In the genomic region with DNA sequence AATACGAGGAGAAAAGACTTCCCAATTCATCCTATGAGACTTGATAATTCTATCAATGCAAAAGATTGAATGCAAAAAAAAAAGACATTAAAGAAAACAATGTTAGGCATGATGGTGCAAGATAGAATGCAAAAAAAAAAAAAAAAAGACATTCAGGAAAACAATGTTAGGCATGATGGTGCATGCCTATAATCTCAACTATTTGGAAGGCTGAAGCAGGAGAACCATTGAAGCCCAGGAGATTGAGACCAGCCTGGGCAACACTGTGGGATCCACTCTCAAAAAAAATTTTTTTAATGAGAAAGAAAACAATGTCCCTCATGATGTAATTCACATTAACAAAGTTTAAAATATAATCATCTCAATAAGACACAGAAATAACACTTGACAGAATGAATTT, we compare ENCODE assay signal across 26 cellular contexts.
"Had no signal": no experiment of that assay in that cellular context is flagged by ENCODE, and none has a peak within 500 bp of the region (broad histone marks: within the 10 kb centered on the region; RNA-seq: fewer than 3 reads in every experiment).

No MANE protein-coding gene starts in this region.

- H3K4me3 ChIP-seq: coronary artery, gastrocnemius medialis, lung, neural progenitor cell, prostate gland, right atrium auricular region, smooth muscle cell, suprapubic skin, transverse colon, upper lobe of right lung, uterus had no signal

- H2AFZ ChIP-seq: neural progenitor cell had no signal

- H3K4me2 ChIP-seq: neural progenitor cell, smooth muscle cell had no signal

- ATAC-seq: gastrocnemius medialis; left lobe of liver; naive thymus-derived CD4-positive, alpha-beta T cell; sciatic nerve; stimulated activated naive CD8-positive, alpha-beta T cell treated with anti-CD3 and anti-CD28 coated beads, Interleukin-15, amount 100 ng/mL, for 72 hours; upper lobe of right lung had no signal

- H3K4me3 Mint-ChIP-seq: naive thymus-derived CD4-positive, alpha-beta T cell; nephron; neural progenitor cell; stimulated activated naive CD8-positive, alpha-beta T cell treated with anti-CD3 and anti-CD28 coated beads, Interleukin-15, amount 100 ng/mL, for 72 hours had no signal

- H3K27me3 Mint-ChIP-seq: naive thymus-derived CD4-positive, alpha-beta T cell; stimulated activated naive CD8-positive, alpha-beta T cell treated with anti-CD3 and anti-CD28 coated beads, Interleukin-15, amount 100 ng/mL, for 72 hours had no signal

- H3K27ac ChIP-seq: coronary artery, gastrocnemius medialis, neural progenitor cell, prostate gland, right atrium auricular region, suprapubic skin, transverse colon, upper lobe of right lung, uterus had no signal

- DNase-seq: dermis blood vessel endothelial cell; effector memory CD4-positive, alpha-beta T cell; gastrocnemius medialis; kidney; midbrain; naive thymus-derived CD4-positive, alpha-beta T cell; stimulated activated CD4-positive, alpha-beta T cell treated with anti-CD3 and anti-CD28 coated beads, Interleukin-12 subunit alpha, Interleukin-12 subunit beta, amount 100 ng/mL, for 4 hours; stimulated activated CD4-positive, alpha-beta T cell treated with anti-CD3 and anti-CD28 coated beads, Interleukin-1b, Interleukin-23, amount 100 ng/mL, for 48 hours; stimulated activated CD4-positive, alpha-beta T cell treated with anti-CD3 and anti-CD28 coated beads, Interleukin-4, amount 100 ng/mL, for 1 hour; stimulated activated CD8-positive, alpha-beta memory T cell treated with anti-CD3 and anti-CD28 coated beads, Interleukin-4, amount 100 ng/mL, for 48 hours; stimulated activated naive CD4-positive, alpha-beta T cell; stimulated activated naive CD8-positive, alpha-beta T cell treated with anti-CD3 and anti-CD28 coated beads, Interleukin-15, amount 100 ng/mL, for 72 hours; transverse colon; upper lobe of right lung; uterus had no signal

- H3K36me3 ChIP-seq: neural progenitor cell, prostate gland, uterus had no signal

- H3K4me1 ChIP-seq: neural progenitor cell, prostate gland, suprapubic skin, transverse colon, upper lobe of right lung, uterus had no signal

- H3K4me1 Mint-ChIP-seq: neural progenitor cell had no signal

- H3K27ac Mint-ChIP-seq: naive thymus-derived CD4-positive, alpha-beta T cell; nephron; neural progenitor cell; stimulated activated naive CD8-positive, alpha-beta T cell treated with anti-CD3 and anti-CD28 coated beads, Interleukin-15, amount 100 ng/mL, for 72 hours had no signal

- FAIRE-seq: endothelial cell of umbilical vein, kidney had no signal

- H3K9me3 ChIP-seq: gastrocnemius medialis, prostate gland, right atrium auricular region, suprapubic skin, transverse colon, upper lobe of right lung, uterus had no signal

- H3K9ac ChIP-seq: neural progenitor cell had no signal

- H3K27me3 ChIP-seq: gastrocnemius medialis, neural progenitor cell, right atrium auricular region, suprapubic skin, transverse colon, upper lobe of right lung, uterus had no signal
